ENCODE assay signal across 8 cellular contexts in the genomic region with DNA sequence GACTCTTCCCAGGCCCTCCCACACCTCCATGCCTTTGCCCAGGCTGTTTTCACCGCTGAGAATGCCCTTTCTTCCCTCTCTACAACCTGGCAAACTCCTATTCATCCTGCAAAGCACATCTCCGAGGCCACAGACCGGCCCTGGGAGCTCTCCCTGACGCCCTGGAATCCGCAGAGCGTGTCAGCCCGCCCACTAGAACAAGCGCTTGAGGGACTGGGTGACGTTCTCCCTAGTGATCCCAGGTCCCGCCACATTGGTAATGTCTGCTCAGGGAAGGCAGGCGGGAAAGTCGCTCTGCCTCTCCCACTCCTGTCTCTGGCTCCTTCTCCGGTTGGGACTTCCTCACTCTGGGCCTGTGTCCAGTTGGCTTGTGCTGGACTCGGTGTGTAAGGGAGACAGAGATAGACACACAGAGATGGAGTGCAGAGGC.
DNase-seq lines count a peak whose midpoint lies in the region; ATAC-seq and TF ChIP-seq lines count a peak whose summit lies in the region.
"Had no signal": no experiment of that assay in that cellular context is flagged by ENCODE, and none has a peak within 500 bp of the region (broad histone marks: within the 10 kb centered on the region; RNA-seq: fewer than 3 reads in every experiment).

No MANE protein-coding gene starts in this region.

- H3K27me3 ChIP-seq in GM23248 (replicated peaks; ENCODE audit: insufficient read depth): peaks cover 9% of the 10 kb centered on the region; the same call in 1 of the 2 replicates
- H3K27me3 ChIP-seq in NT2/D1 (ENCODE audit: insufficient read depth, insufficient read length): no peaks in the 10 kb centered on the region
- H3K27me3 ChIP-seq in neural progenitor cell: no peaks in the 10 kb centered on the region

- H4K20me1 ChIP-seq in GM23248 (ENCODE audit: insufficient read depth) (no peaks in the 10 kb centered on the region), neural progenitor cell (ENCODE audit: low read depth) (no peaks in the 10 kb centered on the region)

- H3K27ac ChIP-seq in GM23248 (no peak overlapping the region), neural progenitor cell (peak overlapping the region; percentile 46)

- H3K27ac Mint-ChIP-seq in neural progenitor cell: peak overlapping the region; percentile 6

- H3K79me2 ChIP-seq in GM23248 (ENCODE audit: insufficient read depth) (no peaks in the 10 kb centered on the region), neural progenitor cell (ENCODE audit: low read depth) (no peaks in the 10 kb centered on the region)

- no peak for ATAC-seq in HG03175 (IDR thresholded peaks at IDR 0.05; ENCODE audit: unreplicated experiment)

- TF ChIP-seq CTCF in epithelial cell of esophagus (IDR thresholded peaks at IDR 0.05; ENCODE audit: insufficient read depth, low read depth, low read length, missing control alignments) (no peak), neural progenitor cell (IDR thresholded peaks at IDR 0.05) (no peak)

- peaks cover 45% of the 10 kb centered on the region for H3K4me1 Mint-ChIP-seq in neural progenitor cell

- H3F3A ChIP-seq in GM23248 (ENCODE audit: insufficient read depth) (peaks cover 23% of the 10 kb centered on the region; the same call in 1 of the 2 replicates), neural progenitor cell (ENCODE audit: low read depth) (peaks cover 71% of the 10 kb centered on the region)

- in situ Hi-C loops in GM23248 (cut with MboI): no loop called here

- no peak overlapping the region for H3K4me3 ChIP-seq in GM23248
- H3K4me3 ChIP-seq in NT2/D1 (ENCODE audit: insufficient read length, low read depth): no peak overlapping the region
- no peak overlapping the region for H3K4me3 ChIP-seq in epithelial cell of esophagus (ENCODE audit: low read length)
- H3K4me3 ChIP-seq in neural progenitor cell: no peak overlapping the region

- H3K4me2 ChIP-seq in GM23248 (ENCODE audit: unreplicated experiment) (no peak overlapping the region), neural progenitor cell (no peak overlapping the region)

- H3K27me3 Mint-ChIP-seq in neural progenitor cell (ENCODE audit: insufficient read depth, low read depth): peaks cover 13% of the 10 kb centered on the region

- DNase-seq in GM23248 (peak; percentile 49), NT2/D1 (ENCODE audit: low read depth, low spot score) (no peak), epithelial cell of esophagus (ENCODE audit: low read depth) (peak; percentile 37), neural progenitor cell (ENCODE audit: low spot score) (peak; percentile 41), NCI-H2196 (lab: John Stamatoyannopoulos, UW; ENCODE audit: unreplicated experiment) (no peak)
- no peak for DNase-seq in activated effector memory CD4-positive, alpha-beta T cell treated with anti-CD3 and anti-CD28 coated beads, Interleukin-2, amount 50 U/mL, for 16 hours
- DNase-seq: NCI-H2171 had no signal

- no peaks in the 10 kb centered on the region for H3K36me3 ChIP-seq in GM23248 (ENCODE audit: low read depth)
- peaks cover 23% of the 10 kb centered on the region for H3K36me3 ChIP-seq in NT2/D1 (ENCODE audit: insufficient read depth, insufficient read length, low read length)
- H3K36me3 ChIP-seq in neural progenitor cell: no peaks in the 10 kb centered on the region

- peaks cover 15% of the 10 kb centered on the region for H3K4me1 ChIP-seq in GM23248 (ENCODE audit: insufficient read depth)
- peaks cover 28% of the 10 kb centered on the region for H3K4me1 ChIP-seq in NT2/D1 (ENCODE audit: insufficient read depth, insufficient read length)
- H3K4me1 ChIP-seq in neural progenitor cell: peaks cover 35% of the 10 kb centered on the region

- no peaks in the 10 kb centered on the region for H3K9me3 Mint-ChIP-seq in neural progenitor cell

- H3K9ac ChIP-seq in GM23248 (no peak overlapping the region), NT2/D1 (ENCODE audit: insufficient read length, low read depth) (peak overlapping the region; percentile 37), neural progenitor cell (no peak overlapping the region)

- H2AFZ ChIP-seq in GM23248 (no peak overlapping the region), neural progenitor cell (replicated peaks) (no peak overlapping the region)

- no peaks in the 10 kb centered on the region for H3K9me3 ChIP-seq in GM23248 (ENCODE audit: low read depth)
- no peaks in the 10 kb centered on the region for H3K9me3 ChIP-seq in NT2/D1 (ENCODE audit: insufficient read depth, low read length)
- no peaks in the 10 kb centered on the region for H3K9me3 ChIP-seq in neural progenitor cell (ENCODE audit: low read depth)

- 31 to 41% methylated on average over 14 of the region's 14 CpGs for WGBS in GM23248 (ENCODE audit: low coverage in 1 of 2, low lambda C conversion rate in 2 of 2, missing lambda C conversion rate in 2 of 2), 2 experiments

- H3K9me2 ChIP-seq in GM23248 (ENCODE audit: insufficient read depth): no peaks in the 10 kb centered on the region

- H3K36me3 Mint-ChIP-seq in neural progenitor cell: peaks cover 3% of the 10 kb centered on the region

- peak overlapping the region; percentile 9 for H3K4me3 Mint-ChIP-seq in neural progenitor cell

Comparison
In these comparisons a context has a peak if more than half of its experiments do, and no peak if none do; other contexts are left out.
1. DNase-seq: peak in GM23248 (single experiment), epithelial cell of esophagus (single experiment) and neural progenitor cell (single experiment); none in NT2/D1 (single experiment), NCI-H2196 (single experiment) and activated effector memory CD4-positive, alpha-beta T cell treated with anti-CD3 and anti-CD28 coated beads, Interleukin-2, amount 50 U/mL, for 16 hours (single experiment).